8 cellular contexts compared by ENCODE assay signal in the genomic region with DNA sequence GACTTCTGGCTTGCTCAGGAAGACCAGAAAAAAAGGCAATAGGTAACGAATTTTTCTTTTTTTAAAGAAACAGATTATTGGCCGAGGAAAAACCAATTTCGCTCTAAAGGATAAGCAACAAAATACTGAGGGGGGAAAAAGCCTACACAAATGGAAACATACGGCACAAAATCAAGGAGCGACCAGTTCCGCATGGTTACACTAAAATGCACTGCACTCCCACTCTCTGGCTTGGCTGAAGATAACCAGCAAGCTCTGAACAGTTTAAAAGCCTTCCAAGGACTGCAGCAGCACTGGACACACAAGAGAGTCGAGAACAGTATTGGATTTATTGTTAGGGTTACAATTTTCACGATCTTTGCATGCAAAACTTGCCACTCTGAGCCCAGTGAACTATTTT. TPM values are rescaled to one million over a fixed set of nuclear protein-coding genes. Genes with fewer than 3 reads are reported as not detected.
DNase-seq lines count a peak whose midpoint lies in the region; ATAC-seq, FAIRE-seq and TF ChIP-seq lines count a peak whose summit lies in the region.

No MANE protein-coding gene starts in this region.

- peaks cover 3% of the 10 kb centered on the region for H3K36me3 Mint-ChIP-seq in T-helper 2 cell treated with Interferon-gamma antibody and Interleukin-4, amounts not matched to agents 5 μg/mL and 100 μg/mL, for 36 hours (ENCODE audit: low read depth)

- peaks cover 3% of the 10 kb centered on the region for H3K4me1 Mint-ChIP-seq in T-helper 2 cell treated with Interferon-gamma antibody and Interleukin-4, amounts not matched to agents 5 μg/mL and 100 μg/mL, for 36 hours (ENCODE audit: low read depth)

- FAIRE-seq in D721Med (lab: Jason Lieb, UNC): no peak

- peak overlapping the region; percentile 92 for H2AFZ ChIP-seq in smooth muscle cell (ENCODE audit: low read depth)

- H3K9ac ChIP-seq in iPS-18a (ENCODE audit: low read length): peak overlapping the region; percentile 35
- peak overlapping the region; percentile 29 for H3K9ac ChIP-seq in smooth muscle cell (ENCODE audit: low read depth)

- H3K4me2 ChIP-seq in smooth muscle cell: peak overlapping the region; percentile 96

- H3K27me3 ChIP-seq in WERI-Rb-1 (ENCODE audit: insufficient read depth, low read depth, severe bottlenecking) (no peaks in the 10 kb centered on the region), iPS-18a (ENCODE audit: control insufficient read depth, insufficient read depth, low read length) (peaks cover 47% of the 10 kb centered on the region), smooth muscle cell (ENCODE audit: low read depth) (peaks cover 42% of the 10 kb centered on the region)

- no peak for DNase-seq in T-helper 2 cell treated with Interferon-gamma antibody and Interleukin-4, amounts not matched to agents 5 μg/mL and 100 μg/mL, for 36 hours (ENCODE audit: low spot score)
- DNase-seq in T-helper 2 cell (no peak), WERI-Rb-1 (no peak), smooth muscle cell (lab: John Stamatoyannopoulos, UW; ENCODE audit: unreplicated experiment) (no peak), D721Med (ENCODE audit: insufficient read length, low spot score) (no peak), AG08396 (ENCODE audit: low spot score) (no peak)

- no peak for ATAC-seq in GM21447 (IDR thresholded peaks at IDR 0.05; ENCODE audit: unreplicated experiment)

- H3K9me3 ChIP-seq in WERI-Rb-1 (ENCODE audit: severe bottlenecking) (no peaks in the 10 kb centered on the region), iPS-18a (ENCODE audit: control insufficient read depth, low read depth, low read length) (no peaks in the 10 kb centered on the region), smooth muscle cell (replicated peaks; ENCODE audit: low read depth) (no peaks in the 10 kb centered on the region)

- peak overlapping the region; percentile 84; the same call in 1 of the 2 replicates for H3K4me3 ChIP-seq in WERI-Rb-1 (ENCODE audit: low read depth, low read length)
- H3K4me3 ChIP-seq in iPS-18a (ENCODE audit: low read length): peak overlapping the region; percentile 60
- peak overlapping the region; percentile 74 for H3K4me3 ChIP-seq in smooth muscle cell

- TF ChIP-seq CTCF in WERI-Rb-1 (IDR thresholded peaks at IDR 0.05; ENCODE audit: low read depth, low read length) (no peak), smooth muscle cell (IDR thresholded peaks at IDR 0.05; ENCODE audit: borderline replicate concordance, insufficient read depth, poor library complexity, severe bottlenecking) (no peak), D721Med (IDR thresholded peaks at IDR 0.05; ENCODE audit: insufficient read depth, missing control alignments) (no peak)

- no peaks in the 10 kb centered on the region for H3K79me2 ChIP-seq in smooth muscle cell (ENCODE audit: low read depth)

- peak overlapping the region; percentile 40 for H3K4me3 Mint-ChIP-seq in T-helper 2 cell treated with Interferon-gamma antibody and Interleukin-4, amounts not matched to agents 5 μg/mL and 100 μg/mL, for 36 hours

- peaks cover 58% of the 10 kb centered on the region for H3K27me3 Mint-ChIP-seq in T-helper 2 cell treated with Interferon-gamma antibody and Interleukin-4, amounts not matched to agents 5 μg/mL and 100 μg/mL, for 36 hours (ENCODE audit: low read depth)

- H4K20me1 ChIP-seq in smooth muscle cell (ENCODE audit: low read depth): no peaks in the 10 kb centered on the region

- no peaks in the 10 kb centered on the region for H3K9me3 Mint-ChIP-seq in T-helper 2 cell treated with Interferon-gamma antibody and Interleukin-4, amounts not matched to agents 5 μg/mL and 100 μg/mL, for 36 hours

- no peak overlapping the region for H3K27ac Mint-ChIP-seq in T-helper 2 cell treated with Interferon-gamma antibody and Interleukin-4, amounts not matched to agents 5 μg/mL and 100 μg/mL, for 36 hours

- H3K36me3 ChIP-seq in WERI-Rb-1 (no peaks in the 10 kb centered on the region), iPS-18a (ENCODE audit: control insufficient read depth, low read depth, low read length) (no peaks in the 10 kb centered on the region), smooth muscle cell (ENCODE audit: low read depth) (no peaks in the 10 kb centered on the region)

- WGBS in smooth muscle cell (ENCODE audit: low lambda C conversion rate): 37% methylated on average over 8 of the region's 8 CpGs

- H3K27ac ChIP-seq in WERI-Rb-1 (no peak overlapping the region), iPS-18a (ENCODE audit: low read length) (no peak overlapping the region), smooth muscle cell (ENCODE audit: low read depth) (no peak overlapping the region)

- H3F3A ChIP-seq in smooth muscle cell (ENCODE audit: low read depth): no peaks in the 10 kb centered on the region

- H3K4me1 ChIP-seq in iPS-18a (ENCODE audit: control insufficient read depth, low read depth, low read length) (peaks cover 19% of the 10 kb centered on the region), smooth muscle cell (ENCODE audit: low read depth) (peaks cover 12% of the 10 kb centered on the region)

RNA-seq across cellular contexts. Expression of a gene that starts 0.9 kb away (rescaled TPM):
- 6.4 and 8.2 TPM in 2 replicates for total RNA-seq in smooth muscle cell
- polyA plus RNA-seq in smooth muscle cell: 1.6 and 8.9 TPM in 2 replicates
